In genomic region chr15:99703603-99704443, GRCh38 we compare ENCODE assay signal across 8 cellular contexts. TPM values are rescaled to one million over a fixed set of nuclear protein-coding genes. Genes with fewer than 3 reads are reported as not detected.
DNase-seq lines count a peak whose midpoint lies in the region; ATAC-seq, FAIRE-seq and TF ChIP-seq lines count a peak whose summit lies in the region.

No MANE protein-coding gene starts in this region.

- H3K4me2 ChIP-seq in neural progenitor cell, result no peak overlapping the region

- H3K9ac ChIP-seq in neural progenitor cell, result no peak overlapping the region

- H3K4me1 Mint-ChIP-seq in T-helper 17 cell (peaks cover 19% of the 10 kb centered on the region), neural progenitor cell (peaks cover 3% of the 10 kb centered on the region)

- ATAC-seq in GM21367 (IDR thresholded peaks at IDR 0.05; ENCODE audit: unreplicated experiment) (peak; percentile 4), T-helper 17 cell (peak; percentile 70)

- peaks cover 9% of the 10 kb centered on the region for H3F3A ChIP-seq in neural progenitor cell (ENCODE audit: low read depth)

- no peaks in the 10 kb centered on the region for H3K36me3 ChIP-seq in neural progenitor cell

- H3K27me3 Mint-ChIP-seq in T-helper 17 cell (no peaks in the 10 kb centered on the region), neural progenitor cell (ENCODE audit: insufficient read depth, low read depth) (no peaks in the 10 kb centered on the region)

- peaks cover under 1% of the 10 kb centered on the region for H3K36me3 Mint-ChIP-seq in T-helper 17 cell (ENCODE audit: low read depth)
- H3K36me3 Mint-ChIP-seq in neural progenitor cell, result peaks cover 3% of the 10 kb centered on the region

- no peaks in the 10 kb centered on the region for H3K4me1 ChIP-seq in neural progenitor cell

- peak overlapping the region; percentile 40 for H3K27ac ChIP-seq in neural progenitor cell

- H3K4me3 ChIP-seq in neural progenitor cell, result no peak overlapping the region

- H3K9me3 Mint-ChIP-seq in neural progenitor cell, result no peaks in the 10 kb centered on the region

- H3K27ac Mint-ChIP-seq in T-helper 17 cell (peak overlapping the region; percentile 89), neural progenitor cell (no peak overlapping the region)

- H3K4me3 Mint-ChIP-seq in T-helper 17 cell (no peak overlapping the region), neural progenitor cell (no peak overlapping the region)

- no peak overlapping the region for H2AFZ ChIP-seq in neural progenitor cell (replicated peaks)

- H3K27me3 ChIP-seq in neural progenitor cell, result no peaks in the 10 kb centered on the region

- no peak for FAIRE-seq in HTR-8/SVneo (lab: Jason Lieb, UNC)

- H3K9me3 ChIP-seq in T-helper 17 cell (ENCODE audit: control insufficient read depth, low read length, poor library complexity, severe bottlenecking) (no peaks in the 10 kb centered on the region), neural progenitor cell (ENCODE audit: low read depth) (no peaks in the 10 kb centered on the region)

- peaks cover 5% of the 10 kb centered on the region for H4K20me1 ChIP-seq in neural progenitor cell (ENCODE audit: low read depth)

- peak; percentile 41 for TF ChIP-seq CTCF in neural progenitor cell (IDR thresholded peaks at IDR 0.05)

- DNase-seq in DMS153 (lab: John Stamatoyannopoulos, UW) (peak; percentile 6), DMS153 treated with DMSO at 0.1 percent for 48 hours (lab: John Stamatoyannopoulos, UW; ENCODE audit: unreplicated experiment) (no peak), HTR-8/SVneo (ENCODE audit: insufficient read length, low spot score) (peak; percentile 66), T-helper 17 cell (no peak), fibroblast of gingiva (ENCODE audit: low read depth) (peak; percentile 80), neural progenitor cell (ENCODE audit: low spot score) (peak; percentile 16), anterior cingulate cortex (lab: John Stamatoyannopoulos, UW) (no peak)

- no peaks in the 10 kb centered on the region for H3K79me2 ChIP-seq in neural progenitor cell (ENCODE audit: low read depth)

RNA-seq across cellular contexts. Expression of gene LYSMD4, which starts 29.4 kb away (rescaled TPM):
- total RNA-seq in T-helper 17 cell (1 to 10 TPM; 6.8 to 9.2 TPM), neural progenitor cell (ENCODE audit: low replicate concordance) (11.7 and 16.3 TPM in 2 replicates)

Comparison
In these comparisons a context has a peak if more than half of its experiments do, and no peak if none do; other contexts are left out.
1. DNase-seq: peak in DMS153 (single experiment), HTR-8/SVneo (single experiment), fibroblast of gingiva (single experiment) and neural progenitor cell (single experiment); none in DMS153 treated with DMSO at 0.1 percent for 48 hours (single experiment), T-helper 17 cell (0 of 3) and anterior cingulate cortex (0 of 58).